ENCODE assay signal across 14 cellular contexts in genomic region chr2:143692162-143692561, GRCh38.
"Had no signal": no experiment of that assay in that cellular context is flagged by ENCODE, and none has a peak within 500 bp of the region (broad histone marks: within the 10 kb centered on the region; RNA-seq: fewer than 3 reads in every experiment).

No MANE protein-coding gene starts in this region.

- H3K9me3 ChIP-seq: gastroesophageal sphincter, stomach had no signal

- H3K4me3 ChIP-seq: gastroesophageal sphincter, lung, stomach had no signal

- H3K27ac ChIP-seq: gastroesophageal sphincter, stomach, WERI-Rb-1 had no signal

- DNase-seq: activated CD4-positive, alpha-beta T cell treated with anti-CD3 and anti-CD28 coated beads, Interleukin-2, amount 10 ng/mL, durations not matched to agents 24 days and 14 days; activated CD8-positive, alpha-beta memory T cell treated with anti-CD3 and anti-CD28 coated beads for 24 hours; activated naive CD4-positive, alpha-beta T cell treated with anti-CD3 and anti-CD28 coated beads, Interleukin-2, amount 10 ng/mL, durations not matched to agents 7 days and 5 days; caudate nucleus; cortex of kidney; effector CD8-positive, alpha-beta T cell; hippocampal formation; left colon; naive thymus-derived CD4-positive, alpha-beta T cell; stomach; T-helper 1 cell; WERI-Rb-1 had no signal

- H3K36me3 ChIP-seq: gastroesophageal sphincter, stomach, WERI-Rb-1 had no signal

- H3K4me1 ChIP-seq: gastroesophageal sphincter had no signal

- H3K27me3 ChIP-seq: gastroesophageal sphincter, stomach had no signal
